ENCODE assay signal across 10 cellular contexts in the genomic region with DNA sequence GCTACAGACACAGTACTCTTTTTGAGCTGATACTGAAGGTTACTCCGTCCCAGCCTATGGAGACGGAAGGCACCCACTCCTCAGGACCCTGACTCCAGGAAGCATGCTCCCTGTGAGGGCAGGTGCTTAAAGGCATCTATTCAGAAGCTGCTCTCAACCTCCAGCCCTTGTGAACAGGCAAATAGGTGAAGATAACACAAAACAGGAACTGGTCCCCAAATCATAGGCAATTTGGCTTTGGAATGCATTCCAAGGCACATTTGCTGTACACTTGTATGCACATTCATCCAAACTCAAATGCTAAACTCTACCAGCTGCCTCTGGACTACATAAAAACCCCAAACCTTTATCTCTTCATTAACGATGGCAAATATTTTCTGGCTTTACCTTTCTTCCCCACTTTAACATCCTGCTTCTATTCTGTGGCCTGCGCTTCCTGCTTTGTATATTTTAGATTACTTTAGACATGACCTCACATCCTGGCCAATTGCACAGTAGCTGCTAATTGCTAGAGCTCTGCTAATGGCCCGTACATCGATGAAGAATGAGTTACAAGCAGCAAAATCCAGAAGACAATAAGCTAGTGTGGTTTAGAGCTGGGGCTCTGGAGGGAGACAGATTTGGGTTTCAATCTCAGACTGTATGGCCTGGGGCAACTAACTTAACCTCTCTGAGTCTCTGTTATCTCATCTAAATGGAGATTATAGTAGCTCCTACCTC. TPM values are rescaled to one million over a fixed set of nuclear protein-coding genes. Genes with fewer than 3 reads are reported as not detected.
DNase-seq lines count a peak whose midpoint lies in the region; ATAC-seq and TF ChIP-seq lines count a peak whose summit lies in the region.
"Had no signal": no experiment of that assay in that cellular context is flagged by ENCODE, and none has a peak within 500 bp of the region (broad histone marks: within the 10 kb centered on the region; RNA-seq: fewer than 3 reads in every experiment).

No MANE protein-coding gene starts in this region.

- no peaks in the 10 kb centered on the region for H3K27me3 Mint-ChIP-seq in activated naive CD4-positive, alpha-beta T cell treated with anti-CD3 and anti-CD28 coated beads, Interleukin-2, amount 50 U/mL, for 24 hours

- H3K4me1 Mint-ChIP-seq in activated naive CD4-positive, alpha-beta T cell treated with anti-CD3 and anti-CD28 coated beads, Interleukin-2, amount 50 U/mL, for 24 hours: peaks cover 67% of the 10 kb centered on the region

- in situ Hi-C loops in transverse colon (cut with MboI; ENCODE audit: low pct_ligation_motif_present in 1 of 4, low pct_unique_long_range_greater_than_20kb in 1 of 4, low sequenced_read_pairs in 3 of 4): no loop called here

- intact Hi-C loops in transverse colon (cut with DNase I; ENCODE audit: low total_unique reads) (no loop called here), left colon (cut with DNase I, micrococcal nuclease) (no loop called here), ascending aorta (cut with DNase I) (no loop called here)

- no peaks in the 10 kb centered on the region for H3K9me3 ChIP-seq in transverse colon
- H3K9me3 ChIP-seq in ascending aorta: no peaks in the 10 kb centered on the region

- DNase-seq in GM12865 (ENCODE audit: low read depth): peak; percentile 26
- DNase-seq in KG1 (lab: John Stamatoyannopoulos, UW): peak; percentile 58
- DNase-seq in transverse colon: no peak
- DNase-seq in left colon: no peak
- DNase-seq in ascending aorta (ENCODE audit: low spot score in 2 of 2): no peak
- DNase-seq in H7: no peak

- H3K9me3 Mint-ChIP-seq in activated naive CD4-positive, alpha-beta T cell treated with anti-CD3 and anti-CD28 coated beads, Interleukin-2, amount 50 U/mL, for 24 hours: no peaks in the 10 kb centered on the region

- ATAC-seq in GM19452 (IDR thresholded peaks at IDR 0.05; ENCODE audit: unreplicated experiment) (peak; percentile 48), left colon (no peak)

- H3K27ac Mint-ChIP-seq in activated naive CD4-positive, alpha-beta T cell treated with anti-CD3 and anti-CD28 coated beads, Interleukin-2, amount 50 U/mL, for 24 hours: peak overlapping the region; percentile 99

- 33 to 54% methylated on average over 1 to 6 of the region's 6 CpGs for WGBS in transverse colon (ENCODE audit: low coverage in 1 of 2), 2 donors

- H3K4me3 ChIP-seq in GM12865 (ENCODE audit: low read depth, low read length): no peak overlapping the region
- no peak overlapping the region for H3K4me3 ChIP-seq in transverse colon
- H3K4me3 ChIP-seq in ascending aorta: no peak overlapping the region
- no peak overlapping the region for H3K4me3 ChIP-seq in H7 (ENCODE audit: insufficient read depth, low read depth, low read length)

- TF ChIP-seq POLR2A in transverse colon (IDR thresholded peaks at IDR 0.05): no peak

- H3K4me1 ChIP-seq in transverse colon (peaks cover 12 to 71% (median 40%) of the 10 kb centered on the region in 4 donors), ascending aorta (peaks cover 0 to 6% of the 10 kb centered on the region in 2 donors)

- peak overlapping the region; percentile 83 to 95 (median 88) for H3K27ac ChIP-seq in transverse colon
- H3K27ac ChIP-seq in ascending aorta: no peak overlapping the region
- H3K27ac ChIP-seq: epithelial cell of prostate, KMS-11 had no signal

- TF ChIP-seq EP300 in transverse colon (IDR thresholded peaks at IDR 0.05; ENCODE audit: low read depth): no peak

- H3K27me3 ChIP-seq in transverse colon (no peaks in the 10 kb centered on the region), ascending aorta (no peaks in the 10 kb centered on the region), H7 (ENCODE audit: control insufficient read depth, insufficient read depth, low read length) (peaks cover 20% of the 10 kb centered on the region)

- peak overlapping the region; percentile 99 for H3K4me3 Mint-ChIP-seq in activated naive CD4-positive, alpha-beta T cell treated with anti-CD3 and anti-CD28 coated beads, Interleukin-2, amount 50 U/mL, for 24 hours

- H3K36me3 ChIP-seq in transverse colon (no peaks in the 10 kb centered on the region), ascending aorta (no peaks in the 10 kb centered on the region), H7 (replicated peaks; ENCODE audit: control insufficient read depth, insufficient read depth, low read length) (no peaks in the 10 kb centered on the region)

- no peak for TF ChIP-seq CTCF in GM12865 (IDR thresholded peaks at IDR 0.05; ENCODE audit: insufficient read depth, low read depth, low read length, missing control alignments)
- TF ChIP-seq CTCF in transverse colon (IDR thresholded peaks at IDR 0.05): no peak
- no peak for TF ChIP-seq CTCF in ascending aorta (IDR thresholded peaks at IDR 0.05)

- peaks cover 2% of the 10 kb centered on the region for H3K36me3 Mint-ChIP-seq in activated naive CD4-positive, alpha-beta T cell treated with anti-CD3 and anti-CD28 coated beads, Interleukin-2, amount 50 U/mL, for 24 hours

RNA-seq across cellular contexts. Expression of a gene that starts 3.2 kb away (rescaled TPM):
- 100 to 1,000 TPM in 2 of 4 donors, 10 to 100 TPM in 2; 51.3 to 128 (median 98.3) TPM for total RNA-seq in transverse colon
- total RNA-seq in left colon: 100 to 1,000 TPM; 106 to 110 TPM
- total RNA-seq in ascending aorta: 13.3 TPM
- 25.1 and 28.1 TPM in 2 replicates for total RNA-seq in H7 (2014; rRNA removed; shearing (Covaris generic))

RNA-seq across cellular contexts. Expression of a gene that starts 54.4 kb away (rescaled TPM):
- total RNA-seq in transverse colon: 10 to 100 TPM in 2 of 4 donors, 1 to 10 TPM in 2; 1.8 to 46.8 (median 16.4) TPM
- 10 to 100 TPM; 31.6 to 31.8 TPM for total RNA-seq in left colon
- 5.7 TPM for total RNA-seq in ascending aorta
- 55.3 and 81.1 TPM in 2 replicates for total RNA-seq in H7 (2014; rRNA removed; shearing (Covaris generic))

Comparison
In these comparisons a context has a peak if more than half of its experiments do, and no peak if none do; other contexts are left out.
1. DNase-seq: peak in GM12865 (single experiment) and KG1 (single experiment); none in transverse colon (single experiment), left colon (0 of 2), ascending aorta (0 of 2) and H7 (single experiment).
2. H3K27ac ChIP-seq: peak in transverse colon (4 of 4); none in ascending aorta (0 of 2).